In genomic region chr15:43143203-43143941, GRCh38 we compare ENCODE assay signal across 18 cellular contexts. TPM values are rescaled to one million over a fixed set of nuclear protein-coding genes. Genes with fewer than 3 reads are reported as not detected.
A peak's percentile ranks its signal among the peaks of the same experiment; 100 is the strongest.
DNase-seq lines count a peak whose midpoint lies in the region; ATAC-seq and TF ChIP-seq lines count a peak whose summit lies in the region.
"Had no signal": no experiment of that assay in that cellular context is flagged by ENCODE, and none has a peak within 500 bp of the region (broad histone marks: within the 10 kb centered on the region; RNA-seq: fewer than 3 reads in every experiment).

No MANE protein-coding gene starts in this region.

- H3K27ac Mint-ChIP-seq in CD4-positive, CD25-positive, alpha-beta regulatory T cell: peak overlapping the region in 1 of 3 donors; percentile 38

- H3K4me1 Mint-ChIP-seq in CD4-positive, CD25-positive, alpha-beta regulatory T cell: peaks cover 26 to 31% (median 27%) of the 10 kb centered on the region in 4 donors

- H3K4me2 ChIP-seq in OCI-LY3 (ENCODE audit: low read length): peak overlapping the region; percentile 52

- ATAC-seq in CD4-positive, CD25-positive, alpha-beta regulatory T cell (ENCODE audit: low read depth in 2 of 2): no peak
- ATAC-seq: mucosa of descending colon, sciatic nerve had no signal

- no peaks in the 10 kb centered on the region for H3K27me3 ChIP-seq in CD4-positive, CD25-positive, alpha-beta regulatory T cell (ENCODE audit: control insufficient read depth, insufficient read depth, low read length)
- H3K27me3 ChIP-seq in OCI-LY3 (ENCODE audit: low read depth, low read length): no peaks in the 10 kb centered on the region
- H3K27me3 ChIP-seq: BE2C had no signal

- H3K4me3 ChIP-seq in CD4-positive, CD25-positive, alpha-beta regulatory T cell (ENCODE audit: low read depth, low read length): no peak overlapping the region
- H3K4me3 ChIP-seq in OCI-LY3 (ENCODE audit: low read length) (no peak overlapping the region), fibroblast of villous mesenchyme (ENCODE audit: low read depth, low read length) (no peak overlapping the region)
- H3K4me3 ChIP-seq: GM23248, mucosa of descending colon, SK-N-MC, thoracic aorta had no signal

- no peak for DNase-seq in CD4-positive, CD25-positive, alpha-beta regulatory T cell
- DNase-seq in fibroblast of villous mesenchyme (ENCODE audit: low read depth) (peak; percentile 24), AG20443 (ENCODE audit: low spot score) (no peak)
- DNase-seq in activated effector memory CD4-positive, alpha-beta T cell treated with Interleukin-2 at 50 U/mL for 16 hours: no peak
- DNase-seq in stimulated activated CD4-positive, alpha-beta T cell treated with anti-CD3 and anti-CD28 coated beads, Interleukin-4, amount 100 ng/mL, for 1 hour: no peak
- DNase-seq: activated CD4-positive, alpha-beta T cell treated with anti-CD3 and anti-CD28 coated beads, Interleukin-2, amount 50 U/mL, for 48 hours; BE2C; GM23248; mucosa of descending colon; NCI-H187 treated with DMSO at 0.1 percent for 48 hours; occipital lobe; OCI-M1 had no signal

- H3K27me3 Mint-ChIP-seq in CD4-positive, CD25-positive, alpha-beta regulatory T cell: no peaks in the 10 kb centered on the region
- H3K27me3 Mint-ChIP-seq: central memory CD8-positive, alpha-beta T cell had no signal

- TF ChIP-seq CTCF in GM12873 (IDR thresholded peaks at IDR 0.05; ENCODE audit: insufficient read depth, low read depth, low read length, missing control alignments) (peak; percentile 39), OCI-LY3 (IDR thresholded peaks at IDR 0.05; ENCODE audit: low read depth, low read length) (no peak; the same call in 1 of the 2 replicates), fibroblast of villous mesenchyme (IDR thresholded peaks at IDR 0.05; ENCODE audit: insufficient read depth, low read depth, low read length) (no peak)

- peak overlapping the region; percentile 1 for H3K27ac ChIP-seq in CD4-positive, CD25-positive, alpha-beta regulatory T cell (ENCODE audit: insufficient read depth, low read length, poor library complexity, severe bottlenecking)
- peak overlapping the region; percentile 30 for H3K27ac ChIP-seq in OCI-LY3 (ENCODE audit: low read length)
- H3K27ac ChIP-seq: GM23248, SK-N-MC, thoracic aorta had no signal

- no peaks in the 10 kb centered on the region for H3K79me2 ChIP-seq in OCI-LY3 (ENCODE audit: low read length)

- H3K9ac ChIP-seq in OCI-LY3 (ENCODE audit: low read length): no peak overlapping the region
- H3K9ac ChIP-seq: GM23248 had no signal

- H3K4me1 ChIP-seq in CD4-positive, CD25-positive, alpha-beta regulatory T cell (ENCODE audit: control insufficient read depth, insufficient read depth, low read length, poor library complexity, severe bottlenecking): peaks cover 17% of the 10 kb centered on the region
- peaks cover 18% of the 10 kb centered on the region for H3K4me1 ChIP-seq in OCI-LY3 (ENCODE audit: low read length)
- H3K4me1 ChIP-seq: BE2C had no signal

- H2AFZ ChIP-seq in OCI-LY3 (ENCODE audit: low read depth, low read length): no peak overlapping the region
- H2AFZ ChIP-seq: GM23248 had no signal

- no peaks in the 10 kb centered on the region for H3K9me3 ChIP-seq in CD4-positive, CD25-positive, alpha-beta regulatory T cell (ENCODE audit: control insufficient read depth in 2 of 2, low read length in 2 of 2)
- no peaks in the 10 kb centered on the region for H3K9me3 ChIP-seq in OCI-LY3 (ENCODE audit: insufficient read depth, low read length)
- H3K9me3 ChIP-seq: BE2C, mucosa of descending colon, thoracic aorta had no signal

- H3K36me3 Mint-ChIP-seq in CD4-positive, CD25-positive, alpha-beta regulatory T cell: peaks cover 40% of the 10 kb centered on the region

- H3K4me3 Mint-ChIP-seq in CD4-positive, CD25-positive, alpha-beta regulatory T cell: peak overlapping the region in 2 of 4 donors; percentile 17 to 52
- H3K4me3 Mint-ChIP-seq: central memory CD8-positive, alpha-beta T cell had no signal

- H4K20me1 ChIP-seq in OCI-LY3 (ENCODE audit: insufficient read depth, low read length): 0 out of 2 replicates have a peak, but pooled peaks cover 6% of the 10 kb centered on the region

- peaks cover 46% of the 10 kb centered on the region for H3K36me3 ChIP-seq in CD4-positive, CD25-positive, alpha-beta regulatory T cell (ENCODE audit: control insufficient read depth, insufficient read depth, low read length)
- H3K36me3 ChIP-seq in OCI-LY3 (replicated peaks; ENCODE audit: low read depth, low read length): peaks cover 45% of the 10 kb centered on the region
- H3K36me3 ChIP-seq: BE2C had no signal

- H3K9me3 Mint-ChIP-seq in CD4-positive, CD25-positive, alpha-beta regulatory T cell: no peaks in the 10 kb centered on the region
- H3K9me3 Mint-ChIP-seq: central memory CD8-positive, alpha-beta T cell had no signal

RNA-seq across cellular contexts. Expression of gene TMEM62, which starts 10.0 kb away (rescaled TPM):
- total RNA-seq in CD4-positive, CD25-positive, alpha-beta regulatory T cell: 30.0 TPM
- 10 to 100 TPM; 11.4 to 18.1 (median 14.2) TPM for polyA plus RNA-seq in CD4-positive, CD25-positive, alpha-beta regulatory T cell
- total RNA-seq in fibroblast of villous mesenchyme: 16.8 and 18.4 TPM in 2 replicates

RNA-seq across cellular contexts. Expression of gene UBR1, which starts 37.5 kb away (rescaled TPM):
- 48.2 TPM for total RNA-seq in CD4-positive, CD25-positive, alpha-beta regulatory T cell
- 10 to 100 TPM; 15.9 to 18.7 (median 17.3) TPM for polyA plus RNA-seq in CD4-positive, CD25-positive, alpha-beta regulatory T cell
- total RNA-seq in fibroblast of villous mesenchyme: 48.0 and 76.0 TPM in 2 replicates

RNA-seq across cellular contexts. Expression of gene CCNDBP1, which starts 41.8 kb away (rescaled TPM):
- 111 TPM for total RNA-seq in CD4-positive, CD25-positive, alpha-beta regulatory T cell
- 100 to 1,000 TPM; 301 to 352 (median 314) TPM for polyA plus RNA-seq in CD4-positive, CD25-positive, alpha-beta regulatory T cell
- 57.7 and 67.8 TPM in 2 replicates for total RNA-seq in fibroblast of villous mesenchyme
